Comparison of ENCODE assay signal across 1 cellular context in the genomic region with DNA sequence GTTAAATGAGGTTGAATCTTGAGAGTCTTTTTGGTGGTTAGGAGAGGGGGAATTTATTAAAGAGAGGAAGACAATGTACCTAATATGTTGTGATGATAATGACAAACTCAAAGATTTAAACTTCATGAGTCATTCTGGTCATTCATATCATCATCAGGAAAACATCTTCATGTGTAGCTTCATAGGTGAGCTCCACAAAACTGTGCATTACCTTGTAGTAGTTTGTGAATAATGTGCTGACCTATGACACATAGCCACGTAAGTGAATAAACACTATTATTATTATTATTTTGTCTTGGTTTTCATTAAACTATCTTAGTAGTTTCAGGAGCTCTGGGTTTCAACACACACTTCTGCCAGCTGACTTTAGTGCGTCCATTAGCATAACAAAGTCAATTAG.
TF ChIP-seq lines count a peak whose summit lies in the region.

No MANE protein-coding gene starts in this region.

TF ChIP-seq in WTC11, 78 proteins besides CTCF, POLR2A, EP300 and RAD21 (continued from another document):
- TF ChIP-seq, protein P1, sequence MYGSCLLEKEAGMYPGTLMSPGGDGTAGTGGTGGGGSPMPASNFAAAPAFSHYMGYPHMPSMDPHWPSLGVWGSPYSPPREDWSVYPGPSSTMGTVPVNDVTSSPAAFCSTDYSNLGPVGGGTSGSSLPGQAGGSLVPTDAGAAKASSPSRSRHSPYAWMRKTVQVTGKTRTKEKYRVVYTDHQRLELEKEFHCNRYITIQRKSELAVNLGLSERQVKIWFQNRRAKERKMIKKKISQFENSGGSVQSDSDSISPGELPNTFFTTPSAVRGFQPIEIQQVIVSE (CRISPR knock-in tag; IDR thresholded peaks at IDR 0.05; ENCODE audit: borderline replicate concordance), result no peak
